24 cellular contexts compared by ENCODE assay signal in the genomic region with DNA sequence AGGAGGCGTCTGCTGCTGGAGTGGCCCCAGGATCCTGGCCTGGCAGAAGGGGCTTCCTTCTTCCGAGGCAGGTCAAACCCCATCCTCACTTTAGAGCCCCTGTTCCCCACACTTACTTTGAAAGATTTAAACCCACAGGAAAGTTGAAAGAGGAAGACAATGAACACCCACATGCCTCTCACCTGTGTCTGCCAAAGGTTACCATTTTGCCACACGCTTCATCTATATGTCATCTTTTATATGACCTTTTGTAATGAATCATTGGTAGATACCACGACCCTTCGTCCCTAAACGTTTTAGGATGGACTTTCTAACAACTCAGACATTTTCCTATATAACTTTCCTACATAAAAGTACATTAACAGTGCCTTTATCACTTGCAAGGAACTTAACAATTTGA.
"Had no signal": no experiment of that assay in that cellular context is flagged by ENCODE, and none has a peak within 500 bp of the region (broad histone marks: within the 10 kb centered on the region; RNA-seq: fewer than 3 reads in every experiment).

No MANE protein-coding gene starts in this region.

- ATAC-seq: naive thymus-derived CD4-positive, alpha-beta T cell; natural killer cell; psoas muscle; right cardiac atrium; right lobe of liver; stimulated activated effector memory CD8-positive, alpha-beta T cell treated with anti-CD3 and anti-CD28 coated beads, Interleukin-12 subunit alpha, Interleukin-12 subunit beta, amount 100 ng/mL, for 72 hours had no signal

- H3K36me3 Mint-ChIP-seq: natural killer cell had no signal

- H3K4me3 Mint-ChIP-seq: naive thymus-derived CD4-positive, alpha-beta T cell; natural killer cell; nephron; neural progenitor cell; stimulated activated effector memory CD8-positive, alpha-beta T cell treated with anti-CD3 and anti-CD28 coated beads, Interleukin-12 subunit alpha, Interleukin-12 subunit beta, amount 100 ng/mL, for 72 hours; stimulated activated naive CD8-positive, alpha-beta T cell treated with anti-CD3 and anti-CD28 coated beads, Interleukin-15, Interleukin-2, amounts not matched to agents 100 ng/mL and 50 ng/mL, for 24 hours had no signal

- H3K4me1 Mint-ChIP-seq: natural killer cell; stimulated activated effector memory CD8-positive, alpha-beta T cell treated with anti-CD3 and anti-CD28 coated beads, Interleukin-12 subunit alpha, Interleukin-12 subunit beta, amount 100 ng/mL, for 72 hours had no signal

- H3K9me3 Mint-ChIP-seq: naive thymus-derived CD4-positive, alpha-beta T cell; natural killer cell; nephron; neural progenitor cell; stimulated activated effector memory CD8-positive, alpha-beta T cell treated with anti-CD3 and anti-CD28 coated beads, Interleukin-12 subunit alpha, Interleukin-12 subunit beta, amount 100 ng/mL, for 72 hours; stimulated activated naive CD8-positive, alpha-beta T cell treated with anti-CD3 and anti-CD28 coated beads, Interleukin-15, Interleukin-2, amounts not matched to agents 100 ng/mL and 50 ng/mL, for 24 hours had no signal

- H3K27me3 Mint-ChIP-seq: naive thymus-derived CD4-positive, alpha-beta T cell; progenitor cell of endocrine pancreas; stimulated activated naive CD8-positive, alpha-beta T cell treated with anti-CD3 and anti-CD28 coated beads, Interleukin-15, Interleukin-2, amounts not matched to agents 100 ng/mL and 50 ng/mL, for 24 hours had no signal

- DNase-seq: naive thymus-derived CD4-positive, alpha-beta T cell; natural killer cell; occipital lobe; ovary; posterior cingulate gyrus; psoas muscle; right lobe of liver; sigmoid colon; small intestine; stimulated activated CD4-positive, alpha-beta T cell treated with anti-CD3 and anti-CD28 coated beads, Interleukin-15, amount 100 ng/mL, for 24 hours; stimulated activated CD4-positive, alpha-beta T cell treated with anti-CD3 and anti-CD28 coated beads, Interleukin-2, amount 100 ng/mL, for 24 hours; stimulated activated CD4-positive, alpha-beta T cell treated with anti-CD3 and anti-CD28 coated beads, Interleukin-2, amount 100 ng/mL, for 48 hours; stimulated activated CD4-positive, alpha-beta T cell treated with anti-CD3 and anti-CD28 coated beads, Interleukin-4, amount 100 ng/mL, for 24 hours; stimulated activated naive CD4-positive, alpha-beta T cell treated with Interleukin-2 at 50 U/mL for 16 hours; stomach; thyroid gland; trophoblast cell; upper lobe of left lung had no signal

- H3K27ac Mint-ChIP-seq: natural killer cell; nephron; neural progenitor cell; progenitor cell of endocrine pancreas; stimulated activated effector memory CD8-positive, alpha-beta T cell treated with anti-CD3 and anti-CD28 coated beads, Interleukin-12 subunit alpha, Interleukin-12 subunit beta, amount 100 ng/mL, for 72 hours had no signal
